16 cellular contexts compared by ENCODE assay signal in the genomic region with DNA sequence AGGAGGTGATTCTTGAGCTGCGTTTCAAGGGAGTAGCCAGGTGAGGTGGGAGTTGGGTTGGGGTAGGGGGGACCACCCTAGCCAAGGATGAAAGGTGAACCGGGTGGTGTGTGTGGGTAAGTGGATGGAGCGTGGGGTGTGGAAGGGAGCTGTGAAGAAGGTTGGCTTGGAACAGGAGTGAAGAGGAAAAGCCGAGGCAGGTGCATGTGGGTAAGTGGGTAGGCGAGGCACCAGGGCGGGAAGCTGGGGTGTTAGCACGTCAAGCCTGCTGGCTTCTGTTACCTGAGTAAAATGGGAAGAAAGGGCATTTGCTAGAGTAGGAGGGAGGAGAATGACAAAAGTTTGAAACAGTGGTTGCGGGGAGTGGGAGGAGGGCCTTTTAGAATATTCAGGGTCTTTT. TPM values are rescaled to one million over a fixed set of nuclear protein-coding genes. Genes with fewer than 3 reads are reported as not detected.
DNase-seq lines count a peak whose midpoint lies in the region; TF ChIP-seq lines count a peak whose summit lies in the region.
"Had no signal": no experiment of that assay in that cellular context is flagged by ENCODE, and none has a peak within 500 bp of the region (broad histone marks: within the 10 kb centered on the region; RNA-seq: fewer than 3 reads in every experiment).

No MANE protein-coding gene starts in this region.

- TF ChIP-seq CTCF in WERI-Rb-1 (IDR thresholded peaks at IDR 0.05; ENCODE audit: low read depth, low read length) (no peak), fibroblast of lung (conservative IDR thresholded peaks at IDR 0.05 in 1 of 2, IDR thresholded peaks at IDR 0.05 in 1 of 2; ENCODE audit: low read depth in 1 of 2, low read length in 2 of 2) (no peak)

- H3K27ac ChIP-seq in GM23248: peak overlapping the region; percentile 6; the same call in 1 of the 2 replicates
- peak overlapping the region; percentile 8; the same call in 1 of the 2 replicates for H3K27ac ChIP-seq in WERI-Rb-1
- peak overlapping the region; percentile 59 for H3K27ac ChIP-seq in fibroblast of lung (ENCODE audit: insufficient read depth, low read length)
- H3K27ac ChIP-seq in substantia nigra (ENCODE audit: low read depth, low read length, poor library complexity, severe bottlenecking): peak overlapping the region; percentile 80
- H3K27ac ChIP-seq: Peyer's patch had no signal

- 94 to 97% methylated on average over 8 of the region's 8 CpGs for WGBS in GM23248 (ENCODE audit: low coverage in 1 of 2, low lambda C conversion rate in 2 of 2, missing lambda C conversion rate in 2 of 2), 2 experiments

- peaks cover 26% of the 10 kb centered on the region for H3F3A ChIP-seq in GM23248 (ENCODE audit: insufficient read depth)

- H2AFZ ChIP-seq in GM23248 (no peak overlapping the region), fibroblast of lung (ENCODE audit: low read length) (no peak overlapping the region)

- in situ Hi-C loops in GM23248 (cut with MboI): no loop called here

- H3K4me3 ChIP-seq in GM23248 (no peak overlapping the region), WERI-Rb-1 (ENCODE audit: low read depth, low read length) (no peak overlapping the region), fibroblast of lung (replicated peaks in 1 of 4; ENCODE audit: control extremely low read depth in 1 of 4, insufficient read depth in 1 of 4, low read depth in 3 of 4, low read length in 4 of 4) (no peak overlapping the region), MG63 (no peak overlapping the region)
- H3K4me3 ChIP-seq: Peyer's patch had no signal

- H3K79me2 ChIP-seq in GM23248 (ENCODE audit: insufficient read depth) (peaks cover 65% of the 10 kb centered on the region), fibroblast of lung (ENCODE audit: control insufficient read depth, insufficient read depth, low read length) (peaks cover 29% of the 10 kb centered on the region)

- H4K20me1 ChIP-seq in GM23248 (ENCODE audit: insufficient read depth) (no peaks in the 10 kb centered on the region), fibroblast of lung (ENCODE audit: control insufficient read depth, extremely low read depth, insufficient read depth, low read length) (no peaks in the 10 kb centered on the region)

- H3K9ac ChIP-seq in GM23248 (no peak overlapping the region), fibroblast of lung (ENCODE audit: insufficient read depth, low read length) (no peak overlapping the region)

- no peak for DNase-seq in GM23248
- no peak for DNase-seq in WERI-Rb-1
- DNase-seq in fibroblast of lung (ENCODE audit: low read depth in 2 of 2): no peak
- no peak for DNase-seq in substantia nigra (lab: John Stamatoyannopoulos, UW)
- DNase-seq in MG63: no peak
- DNase-seq in NCI-H1436 treated with DMSO at 0.1 percent for 48 hours (lab: John Stamatoyannopoulos, UW): no peak
- DNase-seq in COLO668 (lab: John Stamatoyannopoulos, UW; ENCODE audit: unreplicated experiment): no peak
- DNase-seq: Caco-2, KG1, NCI-H1105, NCI-H187, NCI-H446 treated with DMSO at 0.1 percent for 48 hours, Peyer's patch, SIG-M5, SW 1271 had no signal

- no peaks in the 10 kb centered on the region for H3K9me2 ChIP-seq in GM23248 (ENCODE audit: insufficient read depth)

- H3K4me2 ChIP-seq in GM23248 (ENCODE audit: unreplicated experiment): no peak overlapping the region
- no peak overlapping the region for H3K4me2 ChIP-seq in fibroblast of lung (ENCODE audit: extremely low read depth, insufficient read depth, low read length)

- peaks cover 35% of the 10 kb centered on the region for H3K4me1 ChIP-seq in GM23248 (ENCODE audit: insufficient read depth)
- H3K4me1 ChIP-seq in fibroblast of lung (ENCODE audit: control insufficient read depth, extremely low read depth, insufficient read depth, low read length): peaks cover 22% of the 10 kb centered on the region

- H3K27me3 ChIP-seq in GM23248 (replicated peaks; ENCODE audit: insufficient read depth): no peaks in the 10 kb centered on the region
- no peaks in the 10 kb centered on the region for H3K27me3 ChIP-seq in WERI-Rb-1 (ENCODE audit: insufficient read depth, low read depth, severe bottlenecking)
- no peaks in the 10 kb centered on the region for H3K27me3 ChIP-seq in fibroblast of lung (ENCODE audit: control insufficient read depth, insufficient read depth, low read length)
- H3K27me3 ChIP-seq in MG63: no peaks in the 10 kb centered on the region
- H3K27me3 ChIP-seq: Peyer's patch had no signal

- H3K9me3 ChIP-seq in GM23248 (ENCODE audit: low read depth) (no peaks in the 10 kb centered on the region), WERI-Rb-1 (ENCODE audit: severe bottlenecking) (no peaks in the 10 kb centered on the region), fibroblast of lung (ENCODE audit: control insufficient read depth, insufficient read depth, low read depth, low read length) (no peaks in the 10 kb centered on the region), MG63 (no peaks in the 10 kb centered on the region)
- H3K9me3 ChIP-seq: Peyer's patch had no signal

- H3K36me3 ChIP-seq in GM23248 (ENCODE audit: low read depth) (no peaks in the 10 kb centered on the region), WERI-Rb-1 (no peaks in the 10 kb centered on the region), fibroblast of lung (ENCODE audit: control insufficient read depth, insufficient read depth, low read length) (peaks cover 1% of the 10 kb centered on the region), MG63 (peaks cover 7% of the 10 kb centered on the region)

RNA-seq across cellular contexts. Expression of a gene that starts 31.6 kb away (rescaled TPM):
- 12.1 and 16.3 TPM in 2 replicates for total RNA-seq in GM23248 (2014; rRNA removed; shearing (Covaris generic))
- polyA plus RNA-seq in GM23248 (2016; fragmentation: Nextera tagmentation; extraction: Ambion mirVana): 7.6 and 8.2 TPM in 2 replicates
- 30.8 and 41.9 TPM in 2 replicates for total RNA-seq in fibroblast of lung
- 21.4 and 32.7 TPM in 2 replicates for polyA plus RNA-seq in fibroblast of lung
- 12.4 and 18.4 TPM in 2 replicates for polyA plus RNA-seq in fibroblast of lung (2012)
- 32.7 and 42.8 TPM in 2 replicates for polyA minus RNA-seq in fibroblast of lung (ENCODE audit: low replicate concordance)
- 8.8 and 13.3 TPM in 2 replicates for total RNA-seq in MG63 (2014; rRNA removed; shearing (Covaris generic); ENCODE audit: low replicate concordance)
- polyA plus RNA-seq: CD14-positive monocyte had no signal

Comparison
In these comparisons a context has a peak if more than half of its experiments do, and no peak if none do; other contexts are left out.
1. H3K27ac ChIP-seq: peak in every context shown above with its lines; median percentile 80 in substantia nigra; 59 in fibroblast of lung; 8 in WERI-Rb-1; 6 in GM23248.